ENCODE assay signal across 8 cellular contexts in the genomic region with DNA sequence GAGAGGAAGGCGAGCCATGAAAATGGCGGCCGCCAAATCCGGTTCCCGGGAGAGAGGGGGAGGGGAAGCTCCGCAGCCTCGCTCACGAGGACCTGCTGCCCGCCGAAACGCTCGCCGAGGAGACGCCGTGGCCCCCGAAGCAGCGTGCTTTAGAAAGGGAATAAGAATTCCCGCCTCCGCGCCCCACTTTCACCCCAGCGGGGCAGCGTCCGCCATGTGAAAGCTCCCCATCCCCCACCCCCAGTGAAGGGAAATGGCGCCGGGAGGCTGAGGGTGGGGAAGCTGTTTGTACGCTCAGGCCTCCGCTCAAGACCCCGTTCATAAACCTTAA. TPM values are rescaled to one million over a fixed set of nuclear protein-coding genes. Genes with fewer than 3 reads are reported as not detected.
DNase-seq lines count a peak whose midpoint lies in the region; ATAC-seq and TF ChIP-seq lines count a peak whose summit lies in the region.

No MANE protein-coding gene starts in this region.

- peaks cover 51% of the 10 kb centered on the region for H4K20me1 ChIP-seq in GM23338 (replicated peaks; ENCODE audit: insufficient read depth)

- H3K4me3 Mint-ChIP-seq in GM23338, result peak overlapping the region; percentile 100

- DNase-seq in GM23338 (ENCODE audit: low spot score) (peak; percentile 73), NCI-H2171 treated with DMSO at 0.1 percent for 48 hours (lab: John Stamatoyannopoulos, UW) (peak; percentile 71), coronary artery (ENCODE audit: low spot score) (peak; percentile 86), lower lobe of right lung (peak; percentile 79)
- peak; percentile 73 for DNase-seq in activated CD4-positive, alpha-beta T cell treated with anti-CD3 and anti-CD28 coated beads, Interleukin-2, amount 50 U/mL, for 1 hour
- DNase-seq in stimulated activated CD4-positive, alpha-beta T cell treated with anti-CD3 and anti-CD28 coated beads, TNF-alpha, amount 100 ng/mL, for 24 hours (ENCODE audit: low read depth in 3 of 3), result peak; percentile 59 to 71 (median 65)

- peak overlapping the region; percentile 81 for H3K4me2 ChIP-seq in GM23338

- H3K36me3 ChIP-seq in GM23338 (ENCODE audit: insufficient read depth), result peaks cover 44% of the 10 kb centered on the region
- peaks cover 32% of the 10 kb centered on the region for H3K36me3 ChIP-seq in lower lobe of right lung

- TF ChIP-seq CTCF in C4-2B (conservative IDR thresholded peaks at IDR 0.05) (no peak), GM23338 (conservative IDR thresholded peaks at IDR 0.05; ENCODE audit: low read depth in 2 of 2) (no peak), coronary artery (IDR thresholded peaks at IDR 0.05) (no peak), lower lobe of right lung (IDR thresholded peaks at IDR 0.05) (no peak)

- peaks cover 18% of the 10 kb centered on the region for H3K9me3 Mint-ChIP-seq in GM23338

- H3K4me1 ChIP-seq in GM23338 (ENCODE audit: insufficient read depth), result peaks cover 27% of the 10 kb centered on the region
- peaks cover 52% of the 10 kb centered on the region for H3K4me1 ChIP-seq in lower lobe of right lung

- H3K79me2 ChIP-seq in GM23338 (replicated peaks; ENCODE audit: insufficient read depth), result peaks cover 85% of the 10 kb centered on the region

- H3K27me3 Mint-ChIP-seq in GM23338 (ENCODE audit: insufficient read depth, low read depth, poor library complexity), result peaks cover 46% of the 10 kb centered on the region

- peak; percentile 26 for ATAC-seq in GM23338
- peak; percentile 36 to 59 for ATAC-seq in lower lobe of right lung
- ATAC-seq in HG02588 (IDR thresholded peaks at IDR 0.05; ENCODE audit: unreplicated experiment), result no peak

- H2AFZ ChIP-seq in GM23338, result no peak overlapping the region

- no peaks in the 10 kb centered on the region for H3K9me3 ChIP-seq in lower lobe of right lung

- H3K36me3 Mint-ChIP-seq in GM23338 (ENCODE audit: low read depth), result peaks cover 90% of the 10 kb centered on the region

- H3K4me3 ChIP-seq in GM23338, result peak overlapping the region; percentile 71
- H3K4me3 ChIP-seq in coronary artery, result peak overlapping the region; percentile 89
- H3K4me3 ChIP-seq in lower lobe of right lung, result peak overlapping the region; percentile 83

- peak overlapping the region; percentile 100 for H3K27ac Mint-ChIP-seq in GM23338

- H3K4me1 Mint-ChIP-seq in GM23338, result peaks cover 34% of the 10 kb centered on the region

- no peaks in the 10 kb centered on the region for H3K9me2 ChIP-seq in GM23338 (ENCODE audit: insufficient read depth)

- H3K27me3 ChIP-seq in GM23338 (ENCODE audit: insufficient read depth) (no peaks in the 10 kb centered on the region), lower lobe of right lung (ENCODE audit: low read depth) (no peaks in the 10 kb centered on the region)

- intact Hi-C loops in lower lobe of right lung (cut with DNase I), result no loop called here

- H3F3A ChIP-seq in GM23338 (replicated peaks; ENCODE audit: low read depth), result peaks cover 20% of the 10 kb centered on the region

- H3K27ac ChIP-seq in C4-2B, result peak overlapping the region; percentile 100
- H3K27ac ChIP-seq in GM23338 (ENCODE audit: low read depth), result peak overlapping the region; percentile 99
- peak overlapping the region; percentile 98 to 100 for H3K27ac ChIP-seq in coronary artery
- peak overlapping the region; percentile 99 for H3K27ac ChIP-seq in lower lobe of right lung

TF ChIP-seq in GM23338, 12 proteins besides CTCF, POLR2A, EP300 and RAD21 (continues in another document):
- TF ChIP-seq NANOG (IDR thresholded peaks at IDR 0.05; ENCODE audit: borderline replicate concordance), result no peak
- no peak for TF ChIP-seq POLR2AphosphoS5 (IDR thresholded peaks at IDR 0.05; ENCODE audit: low read depth)
- TF ChIP-seq, protein P1, sequence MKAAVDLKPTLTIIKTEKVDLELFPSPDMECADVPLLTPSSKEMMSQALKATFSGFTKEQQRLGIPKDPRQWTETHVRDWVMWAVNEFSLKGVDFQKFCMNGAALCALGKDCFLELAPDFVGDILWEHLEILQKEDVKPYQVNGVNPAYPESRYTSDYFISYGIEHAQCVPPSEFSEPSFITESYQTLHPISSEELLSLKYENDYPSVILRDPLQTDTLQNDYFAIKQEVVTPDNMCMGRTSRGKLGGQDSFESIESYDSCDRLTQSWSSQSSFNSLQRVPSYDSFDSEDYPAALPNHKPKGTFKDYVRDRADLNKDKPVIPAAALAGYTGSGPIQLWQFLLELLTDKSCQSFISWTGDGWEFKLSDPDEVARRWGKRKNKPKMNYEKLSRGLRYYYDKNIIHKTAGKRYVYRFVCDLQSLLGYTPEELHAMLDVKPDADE (IDR thresholded peaks at IDR 0.05), result no peak
- TF ChIP-seq, protein P2, sequence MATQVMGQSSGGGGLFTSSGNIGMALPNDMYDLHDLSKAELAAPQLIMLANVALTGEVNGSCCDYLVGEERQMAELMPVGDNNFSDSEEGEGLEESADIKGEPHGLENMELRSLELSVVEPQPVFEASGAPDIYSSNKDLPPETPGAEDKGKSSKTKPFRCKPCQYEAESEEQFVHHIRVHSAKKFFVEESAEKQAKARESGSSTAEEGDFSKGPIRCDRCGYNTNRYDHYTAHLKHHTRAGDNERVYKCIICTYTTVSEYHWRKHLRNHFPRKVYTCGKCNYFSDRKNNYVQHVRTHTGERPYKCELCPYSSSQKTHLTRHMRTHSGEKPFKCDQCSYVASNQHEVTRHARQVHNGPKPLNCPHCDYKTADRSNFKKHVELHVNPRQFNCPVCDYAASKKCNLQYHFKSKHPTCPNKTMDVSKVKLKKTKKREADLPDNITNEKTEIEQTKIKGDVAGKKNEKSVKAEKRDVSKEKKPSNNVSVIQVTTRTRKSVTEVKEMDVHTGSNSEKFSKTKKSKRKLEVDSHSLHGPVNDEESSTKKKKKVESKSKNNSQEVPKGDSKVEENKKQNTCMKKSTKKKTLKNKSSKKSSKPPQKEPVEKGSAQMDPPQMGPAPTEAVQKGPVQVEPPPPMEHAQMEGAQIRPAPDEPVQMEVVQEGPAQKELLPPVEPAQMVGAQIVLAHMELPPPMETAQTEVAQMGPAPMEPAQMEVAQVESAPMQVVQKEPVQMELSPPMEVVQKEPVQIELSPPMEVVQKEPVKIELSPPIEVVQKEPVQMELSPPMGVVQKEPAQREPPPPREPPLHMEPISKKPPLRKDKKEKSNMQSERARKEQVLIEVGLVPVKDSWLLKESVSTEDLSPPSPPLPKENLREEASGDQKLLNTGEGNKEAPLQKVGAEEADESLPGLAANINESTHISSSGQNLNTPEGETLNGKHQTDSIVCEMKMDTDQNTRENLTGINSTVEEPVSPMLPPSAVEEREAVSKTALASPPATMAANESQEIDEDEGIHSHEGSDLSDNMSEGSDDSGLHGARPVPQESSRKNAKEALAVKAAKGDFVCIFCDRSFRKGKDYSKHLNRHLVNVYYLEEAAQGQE (IDR thresholded peaks at IDR 0.05; ENCODE audit: unreplicated experiment), result no peak
- no peak for TF ChIP-seq ZNF331 (CRISPR knock-in tag; IDR thresholded peaks at IDR 0.05; ENCODE audit: low read depth)
- TF ChIP-seq CREB1 (CRISPR knock-in tag; IDR thresholded peaks at IDR 0.05; ENCODE audit: low read depth), result no peak
- no peak for TF ChIP-seq EZH2phosphoT487 (IDR thresholded peaks at IDR 0.05; ENCODE audit: unreplicated experiment)
- no peak for TF ChIP-seq ZNF114 (CRISPR knock-in tag; IDR thresholded peaks at IDR 0.05)
- TF ChIP-seq EZH2 (IDR thresholded peaks at IDR 0.05; ENCODE audit: low read depth, unreplicated experiment), result no peak
- TF ChIP-seq STAT1 (IDR thresholded peaks at IDR 0.05; ENCODE audit: unreplicated experiment), result no peak
- no peak for TF ChIP-seq JUNB (IDR thresholded peaks at IDR 0.05; ENCODE audit: unreplicated experiment)

RNA-seq across cellular contexts. Expression of gene HNRNPA2B1, which starts 0.5 kb away (rescaled TPM):
- 598 and 602 TPM in 2 replicates for total RNA-seq in GM23338 (2014; rRNA removed; shearing (Covaris generic))
- 1,534 and 1,577 TPM in 2 replicates for polyA plus RNA-seq in GM23338 (2016; fragmentation: Nextera tagmentation; extraction: Ambion mirVana)
- total RNA-seq in lower lobe of right lung, result 368 TPM

RNA-seq across cellular contexts. Expression of gene CBX3, which starts 1.5 kb away (rescaled TPM):
- total RNA-seq in GM23338 (2014; rRNA removed; shearing (Covaris generic)), result 249 and 272 TPM in 2 replicates
- polyA plus RNA-seq in GM23338 (2016; fragmentation: Nextera tagmentation; extraction: Ambion mirVana), result 226 and 236 TPM in 2 replicates
- total RNA-seq in lower lobe of right lung, result 94.3 TPM

RNA-seq across cellular contexts. Expression of gene NFE2L3, which starts 48.1 kb away (rescaled TPM):
- total RNA-seq in GM23338 (2014; rRNA removed; shearing (Covaris generic)), result 129 and 142 TPM in 2 replicates
- 62.0 and 66.4 TPM in 2 replicates for polyA plus RNA-seq in GM23338 (2016; fragmentation: Nextera tagmentation; extraction: Ambion mirVana)
- 4.8 TPM for total RNA-seq in lower lobe of right lung

Comparison
In these comparisons a context has a peak if more than half of its experiments do, and no peak if none do; other contexts are left out.
1. RNA of gene NFE2L3, which starts 48.1 kb away (total RNA-seq): 129 to 142 TPM in GM23338; 4.8 TPM in lower lobe of right lung (single experiment); every median in the first group is over 10 times any median in the second.
2. Peak in every context shown above with its lines, with median percentiles within 50 percentile points of each other: H3K27ac ChIP-seq, DNase-seq and H3K4me3 ChIP-seq.